Comparison of ENCODE assay signal across 21 cellular contexts in genomic region chr14:56799327-56799645, GRCh38. TPM values are rescaled to one million over a fixed set of nuclear protein-coding genes. Genes with fewer than 3 reads are reported as not detected.
A peak's percentile ranks its signal among the peaks of the same experiment; 100 is the strongest.
DNase-seq lines count a peak whose midpoint lies in the region; ATAC-seq, FAIRE-seq and TF ChIP-seq lines count a peak whose summit lies in the region.
"Had no signal": no experiment of that assay in that cellular context is flagged by ENCODE, and none has a peak within 500 bp of the region (broad histone marks: within the 10 kb centered on the region; RNA-seq: fewer than 3 reads in every experiment).

No MANE protein-coding gene starts in this region.

- peaks cover 90% of the 10 kb centered on the region for H3K27me3 ChIP-seq in HUES48 (ENCODE audit: control insufficient read depth, insufficient read depth, low read length)
- no peaks in the 10 kb centered on the region for H3K27me3 ChIP-seq in endodermal cell (ENCODE audit: control insufficient read depth, insufficient read depth, low read length, poor library complexity, severe bottlenecking)
- H3K27me3 ChIP-seq in gastrocnemius medialis: peaks cover 92 to 99% (median 95%) of the 10 kb centered on the region in 3 donors

- intact Hi-C loops in activated T-helper 2 cell treated with anti-CD3 and anti-CD28 coated beads, Interferon-gamma antibody, Interleukin-2, Interleukin-4, amounts not matched to agents 10 μg/mL and 5 μg/mL and 100 μg/mL, durations not matched to agents 14 hours and 24 hours and 36 hours (cut with micrococcal nuclease): no loop called here
- intact Hi-C loops in gastrocnemius medialis (cut with DNase I; ENCODE audit: low total_unique reads): no loop called here

- DNase-seq in endodermal cell: no peak
- DNase-seq in activated T-helper 2 cell treated with anti-CD3 and anti-CD28 coated beads, Interferon-gamma antibody, Interleukin-2, Interleukin-4, amounts not matched to agents 10 μg/mL and 5 μg/mL and 100 μg/mL, durations not matched to agents 14 hours and 24 hours and 36 hours (ENCODE audit: low spot score): no peak
- DNase-seq in gastrocnemius medialis: no peak
- no peak for DNase-seq in frontal cortex (ENCODE audit: low spot score in 2 of 2)
- no peak for DNase-seq in LoVo (ENCODE audit: low spot score)
- DNase-seq: Calu3; CD4-positive, alpha-beta memory T cell; EL; HCEC 1CT; NCI-H1105; NCI-H187 treated with DMSO at 0.1 percent for 48 hours; NCI-H2227 treated with DMSO at 0.1 percent for 48 hours; NCI-H510A treated with DMSO at 0.1 percent for 48 hours; NCI-H774; RPMI8226; SHP77 treated with DMSO at 0.1 percent for 48 hours; SK-N-SH had no signal

- H3K36me3 Mint-ChIP-seq in endodermal cell (ENCODE audit: low read depth): peaks cover 42% of the 10 kb centered on the region
- no peaks in the 10 kb centered on the region for H3K36me3 Mint-ChIP-seq in activated T-helper 2 cell treated with anti-CD3 and anti-CD28 coated beads, Interferon-gamma antibody, Interleukin-2, Interleukin-4, amounts not matched to agents 10 μg/mL and 5 μg/mL and 100 μg/mL, durations not matched to agents 14 hours and 24 hours and 36 hours (ENCODE audit: low read depth)
- H3K36me3 Mint-ChIP-seq: CD4-positive, alpha-beta memory T cell had no signal

- H3K9ac ChIP-seq in HUES48 (ENCODE audit: low read depth, low read length) (no peak overlapping the region), endodermal cell (ENCODE audit: extremely low read depth, low read length, poor library complexity, severe bottlenecking) (peak overlapping the region; percentile 98)
- H3K9ac ChIP-seq: BLaER1, SK-N-SH had no signal

- no peak for TF ChIP-seq CTCF in endodermal cell (conservative IDR thresholded peaks at IDR 0.05)
- TF ChIP-seq CTCF in gastrocnemius medialis (IDR thresholded peaks at IDR 0.05 in 4 of 5, conservative IDR thresholded peaks at IDR 0.05 in 1 of 5): no peak

- no peak for FAIRE-seq in frontal cortex (lab: Jason Lieb, UNC)
- FAIRE-seq: GM12892 had no signal

- TF ChIP-seq POLR2A in gastrocnemius medialis (IDR thresholded peaks at IDR 0.05): no peak

- H3K27ac ChIP-seq in HUES48 (ENCODE audit: low read depth, low read length) (peak overlapping the region; percentile 66), endodermal cell (ENCODE audit: low read depth, low read length) (no peak overlapping the region), gastrocnemius medialis (no peak overlapping the region)
- H3K27ac ChIP-seq: BLaER1 had no signal

- H3K4me3 ChIP-seq in HUES48 (ENCODE audit: low read depth, low read length): peak overlapping the region; percentile 63
- peak overlapping the region; percentile 90 for H3K4me3 ChIP-seq in endodermal cell (ENCODE audit: low read length)
- H3K4me3 ChIP-seq in iPS-18c (ENCODE audit: insufficient read depth, low read depth, low read length): peak overlapping the region; percentile 56; the same call in 1 of the 2 replicates
- no peak overlapping the region for H3K4me3 ChIP-seq in gastrocnemius medialis
- H3K4me3 ChIP-seq: BLaER1 had no signal

- in situ Hi-C loops in gastrocnemius medialis (cut with MboI; ENCODE audit: low sequenced_read_pairs in 4 of 4): no loop called here

- peak overlapping the region; percentile 86 for H3K4me3 Mint-ChIP-seq in endodermal cell
- no peak overlapping the region for H3K4me3 Mint-ChIP-seq in activated T-helper 2 cell treated with anti-CD3 and anti-CD28 coated beads, Interferon-gamma antibody, Interleukin-2, Interleukin-4, amounts not matched to agents 10 μg/mL and 5 μg/mL and 100 μg/mL, durations not matched to agents 14 hours and 24 hours and 36 hours (ENCODE audit: low read depth)
- H3K4me3 Mint-ChIP-seq: CD4-positive, alpha-beta memory T cell had no signal

- no peak for ATAC-seq in gastrocnemius medialis

- H3K9me3 Mint-ChIP-seq in endodermal cell: no peaks in the 10 kb centered on the region
- H3K9me3 Mint-ChIP-seq in activated T-helper 2 cell treated with anti-CD3 and anti-CD28 coated beads, Interferon-gamma antibody, Interleukin-2, Interleukin-4, amounts not matched to agents 10 μg/mL and 5 μg/mL and 100 μg/mL, durations not matched to agents 14 hours and 24 hours and 36 hours: no peaks in the 10 kb centered on the region

- peaks cover 42% of the 10 kb centered on the region for H3K36me3 ChIP-seq in HUES48 (ENCODE audit: control insufficient read depth, insufficient read depth, low read length)
- H3K36me3 ChIP-seq in endodermal cell (ENCODE audit: control insufficient read depth, insufficient read depth, low read length): peaks cover 50% of the 10 kb centered on the region
- H3K36me3 ChIP-seq in gastrocnemius medialis: no peaks in the 10 kb centered on the region
- H3K36me3 ChIP-seq: BLaER1 had no signal

- peaks cover 2% of the 10 kb centered on the region for H3K27me3 Mint-ChIP-seq in endodermal cell (ENCODE audit: insufficient read depth)
- H3K27me3 Mint-ChIP-seq in activated T-helper 2 cell treated with anti-CD3 and anti-CD28 coated beads, Interferon-gamma antibody, Interleukin-2, Interleukin-4, amounts not matched to agents 10 μg/mL and 5 μg/mL and 100 μg/mL, durations not matched to agents 14 hours and 24 hours and 36 hours (ENCODE audit: low read depth): peaks cover 79% of the 10 kb centered on the region

- WGBS in endodermal cell (ENCODE audit: insufficient coverage in 1 of 2, insufficient read length in 1 of 2), 2 experiments: 12 to 29% methylated on average over 4 to 7 of the region's 7 CpGs

- H3K9me3 ChIP-seq in HUES48 (ENCODE audit: control insufficient read depth, insufficient read depth, low read length): no peaks in the 10 kb centered on the region
- no peaks in the 10 kb centered on the region for H3K9me3 ChIP-seq in endodermal cell (ENCODE audit: control insufficient read depth, low read length)
- no peaks in the 10 kb centered on the region for H3K9me3 ChIP-seq in iPS-18c (ENCODE audit: control insufficient read depth, insufficient read depth, low read length)
- no peaks in the 10 kb centered on the region for H3K9me3 ChIP-seq in gastrocnemius medialis
- H3K9me3 ChIP-seq: SK-N-SH had no signal

- H3K4me1 Mint-ChIP-seq in endodermal cell: peaks cover 70% of the 10 kb centered on the region
- peaks cover 5% of the 10 kb centered on the region for H3K4me1 Mint-ChIP-seq in activated T-helper 2 cell treated with anti-CD3 and anti-CD28 coated beads, Interferon-gamma antibody, Interleukin-2, Interleukin-4, amounts not matched to agents 10 μg/mL and 5 μg/mL and 100 μg/mL, durations not matched to agents 14 hours and 24 hours and 36 hours (ENCODE audit: low read depth)

- H3K4me1 ChIP-seq in HUES48 (ENCODE audit: control insufficient read depth, insufficient read depth, low read length) (peaks cover 88% of the 10 kb centered on the region), endodermal cell (ENCODE audit: control insufficient read depth, insufficient read depth, low read length) (peaks cover 5% of the 10 kb centered on the region), gastrocnemius medialis (no peaks in the 10 kb centered on the region)
- H3K4me1 ChIP-seq: BLaER1 had no signal

- H3K27ac Mint-ChIP-seq in endodermal cell: peak overlapping the region; percentile 76
- no peak overlapping the region for H3K27ac Mint-ChIP-seq in activated T-helper 2 cell treated with anti-CD3 and anti-CD28 coated beads, Interferon-gamma antibody, Interleukin-2, Interleukin-4, amounts not matched to agents 10 μg/mL and 5 μg/mL and 100 μg/mL, durations not matched to agents 14 hours and 24 hours and 36 hours
- H3K27ac Mint-ChIP-seq: CD4-positive, alpha-beta memory T cell had no signal

RNA-seq across cellular contexts. Expression of gene OTX2, which starts 11.0 kb away (rescaled TPM):
- total RNA-seq in endodermal cell (100 to 1,000 TPM; 321 to 348 TPM), gastrocnemius medialis (not detected), frontal cortex (0.41 TPM)
- polyA plus RNA-seq in endodermal cell (2013, experiment 1 of 2): 103 TPM
- 110 TPM for polyA plus RNA-seq in endodermal cell (2013, experiment 2 of 2)
- not detected in 2 replicates for total RNA-seq in activated T-helper 2 cell treated with anti-CD3 and anti-CD28 coated beads, Interferon-gamma antibody, Interleukin-2, Interleukin-4, amounts not matched to agents 10 μg/mL and 5 μg/mL and 100 μg/mL, durations not matched to agents 14 hours and 24 hours and 36 hours
- total RNA-seq: Calu3; CD4-positive, alpha-beta memory T cell had no signal
- polyA plus RNA-seq: CD4-positive, alpha-beta memory T cell; SK-N-SH had no signal

Comparison
In these comparisons a context has a peak if more than half of its experiments do, and no peak if none do; other contexts are left out.
1. H3K4me3 ChIP-seq: peak in HUES48 (single experiment), endodermal cell (single experiment) and iPS-18c (single experiment); none in gastrocnemius medialis (0 of 4).
2. RNA of gene OTX2, which starts 11.0 kb away (total RNA-seq): 321 to 348 TPM in endodermal cell; 0.41 TPM in frontal cortex (single experiment), not detected in activated T-helper 2 cell treated with anti-CD3 and anti-CD28 coated beads, Interferon-gamma antibody, Interleukin-2, Interleukin-4, amounts not matched to agents 10 μg/mL and 5 μg/mL and 100 μg/mL, durations not matched to agents 14 hours and 24 hours and 36 hours and not detected in gastrocnemius medialis; every median in the first group is over 100 times any median in the second.